Comparison of ENCODE assay signal across 2 cellular contexts in the genomic region with DNA sequence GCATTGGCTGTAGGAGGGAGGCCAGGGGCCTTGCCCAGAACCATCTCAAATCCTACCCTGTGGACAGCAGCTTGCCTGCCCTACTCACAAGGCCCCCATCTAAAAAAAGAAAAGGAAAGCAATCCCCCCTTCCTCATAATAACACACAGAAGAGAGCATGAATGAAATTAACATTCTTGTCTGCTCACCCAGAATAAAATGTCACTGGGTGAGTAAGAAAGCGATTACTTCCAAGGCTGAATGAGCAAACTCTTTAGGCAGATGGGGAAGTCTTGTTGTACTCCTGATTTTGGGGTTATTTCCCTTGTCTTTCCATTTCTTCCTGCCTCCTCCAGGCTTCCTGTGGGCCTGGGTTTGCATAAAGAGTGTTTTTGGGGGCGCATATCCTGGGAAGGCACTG.
TF ChIP-seq lines count a peak whose summit lies in the region.

No MANE protein-coding gene starts in this region.

TF ChIP-seq in WTC11, 78 proteins besides CTCF, POLR2A, EP300 and RAD21:
- TF ChIP-seq ZBTB21 (CRISPR knock-in tag; IDR thresholded peaks at IDR 0.05; ENCODE audit: borderline replicate concordance) (no peak), ZNF138 (CRISPR knock-in tag; conservative IDR thresholded peaks at IDR 0.05) (no peak), TP53 (CRISPR knock-in tag; IDR thresholded peaks at IDR 0.05) (no peak), RELA (CRISPR knock-in tag; IDR thresholded peaks at IDR 0.05; ENCODE audit: borderline replicate concordance) (no peak)

TF ChIP-seq in H1, 55 proteins besides CTCF, POLR2A, EP300 and RAD21:
- TF ChIP-seq GTF2F1 (IDR thresholded peaks at IDR 0.05; ENCODE audit: borderline replicate concordance, low read depth, low read length): no peak
- TF ChIP-seq, protein P1, sequence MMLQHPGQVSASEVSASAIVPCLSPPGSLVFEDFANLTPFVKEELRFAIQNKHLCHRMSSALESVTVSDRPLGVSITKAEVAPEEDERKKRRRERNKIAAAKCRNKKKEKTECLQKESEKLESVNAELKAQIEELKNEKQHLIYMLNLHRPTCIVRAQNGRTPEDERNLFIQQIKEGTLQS (IDR thresholded peaks at IDR 0.05; ENCODE audit: insufficient read depth, low read depth, low read length): no peak
- no peak for TF ChIP-seq KDM5A (IDR thresholded peaks at IDR 0.05; ENCODE audit: low read length)
- TF ChIP-seq CHD2 (IDR thresholded peaks at IDR 0.05; ENCODE audit: low read length): no peak
- TF ChIP-seq TCF12 (IDR thresholded peaks at IDR 0.05; ENCODE audit: low read depth, low read length): no peak
- TF ChIP-seq, protein P2, sequence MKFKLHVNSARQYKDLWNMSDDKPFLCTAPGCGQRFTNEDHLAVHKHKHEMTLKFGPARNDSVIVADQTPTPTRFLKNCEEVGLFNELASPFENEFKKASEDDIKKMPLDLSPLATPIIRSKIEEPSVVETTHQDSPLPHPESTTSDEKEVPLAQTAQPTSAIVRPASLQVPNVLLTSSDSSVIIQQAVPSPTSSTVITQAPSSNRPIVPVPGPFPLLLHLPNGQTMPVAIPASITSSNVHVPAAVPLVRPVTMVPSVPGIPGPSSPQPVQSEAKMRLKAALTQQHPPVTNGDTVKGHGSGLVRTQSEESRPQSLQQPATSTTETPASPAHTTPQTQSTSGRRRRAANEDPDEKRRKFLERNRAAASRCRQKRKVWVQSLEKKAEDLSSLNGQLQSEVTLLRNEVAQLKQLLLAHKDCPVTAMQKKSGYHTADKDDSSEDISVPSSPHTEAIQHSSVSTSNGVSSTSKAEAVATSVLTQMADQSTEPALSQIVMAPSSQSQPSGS (IDR thresholded peaks at IDR 0.05; ENCODE audit: low read length): no peak
- no peak for TF ChIP-seq JUN (IDR thresholded peaks at IDR 0.05; ENCODE audit: low read depth, low read length)
- no peak for TF ChIP-seq BACH1 (IDR thresholded peaks at IDR 0.05; ENCODE audit: low read length)
- TF ChIP-seq EZH2 (IDR thresholded peaks at IDR 0.05; ENCODE audit: low read depth, low read length, severe bottlenecking): no peak
- no peak for TF ChIP-seq POLR2AphosphoS5 (IDR thresholded peaks at IDR 0.05; ENCODE audit: low read depth, low read length)
